8 cellular contexts compared by ENCODE assay signal in the genomic region with DNA sequence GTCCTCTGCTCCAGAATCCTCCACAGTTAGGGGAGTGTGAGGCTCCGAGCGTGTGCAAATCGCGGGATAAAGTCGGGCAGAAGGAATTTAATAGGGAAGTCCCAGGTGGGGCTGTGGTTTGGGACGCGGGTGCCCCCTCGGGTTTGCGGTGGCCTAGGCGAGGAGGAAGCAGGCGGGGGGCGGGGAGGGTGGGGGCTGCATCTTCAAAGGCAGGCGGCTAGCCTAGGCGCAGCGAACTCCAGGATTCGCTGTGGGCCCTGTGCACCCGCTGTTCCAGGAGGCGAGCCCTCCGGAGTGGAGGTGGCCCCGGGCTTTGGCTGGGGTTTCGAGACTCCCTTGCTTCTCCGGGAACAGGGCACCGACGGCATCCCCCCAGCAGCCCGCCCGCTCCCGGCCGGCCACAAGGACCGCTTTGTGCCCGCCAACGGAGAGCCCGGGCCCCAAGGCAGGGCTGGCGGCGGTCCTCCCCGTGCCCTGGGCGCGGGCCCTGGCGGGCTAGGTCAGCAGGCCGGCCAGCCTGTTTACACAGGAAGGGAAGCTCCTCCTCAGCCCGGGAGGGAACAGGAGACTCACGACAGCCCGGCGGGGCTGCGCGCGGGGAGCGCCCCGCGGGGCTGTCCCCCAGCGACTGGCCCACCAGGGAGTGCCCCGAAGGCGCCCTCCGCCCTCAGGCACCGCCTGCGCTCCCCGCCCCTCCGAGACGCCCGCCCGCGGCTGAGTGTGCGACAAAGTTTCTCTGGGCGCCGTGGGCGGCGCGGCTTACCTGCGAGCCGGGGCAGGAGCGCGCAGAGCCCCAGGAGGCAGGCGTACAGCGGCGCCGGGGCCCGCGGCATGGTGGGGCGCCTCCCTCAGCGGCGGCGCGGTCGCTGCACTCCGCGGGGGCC. TPM values are rescaled to one million over a fixed set of nuclear protein-coding genes. Genes with fewer than 3 reads are reported as not detected.
DNase-seq lines count a peak whose midpoint lies in the region; ATAC-seq and TF ChIP-seq lines count a peak whose summit lies in the region.

No MANE protein-coding gene starts in this region.

- CTCF ChIA-PET in activated CD4-positive, alpha-beta T cell treated with anti-CD3 and anti-CD28 coated beads, Interleukin-2, amount 10 ng/mL, durations not matched to agents 7 days and 5 days (lab: Charles Lee) = interaction anchor here (5.9 kb wide), 1 partner anchor 16 kb away, joined by 25 read pairs; no protein-coding TSS in a partner anchor

- H3K9me3 ChIP-seq in BLaER1 treated with 17β-estradiol and CSF1 and Interleukin-3, amounts not matched to agents 10 nM and 100 nM (replicated peaks in 1 of 11) = no peaks in the 10 kb centered on the region
- no peaks in the 10 kb centered on the region for H3K9me3 ChIP-seq in endocrine pancreas (ENCODE audit: control insufficient read depth, low read length)

- H3K27me3 Mint-ChIP-seq in activated CD4-positive, alpha-beta T cell treated with anti-CD3 and anti-CD28 coated beads, Interleukin-2, amount 10 ng/mL, durations not matched to agents 7 days and 5 days = peaks cover 70% of the 10 kb centered on the region
- H3K27me3 Mint-ChIP-seq in mesothelial cell of epicardium (ENCODE audit: low read depth) = peaks cover 1% of the 10 kb centered on the region

- peaks cover 4% of the 10 kb centered on the region for H3K4me1 Mint-ChIP-seq in activated CD4-positive, alpha-beta T cell treated with anti-CD3 and anti-CD28 coated beads, Interleukin-2, amount 10 ng/mL, durations not matched to agents 7 days and 5 days
- H3K4me1 Mint-ChIP-seq in mesothelial cell of epicardium = peaks cover 46% of the 10 kb centered on the region

- H3K9me3 Mint-ChIP-seq in activated CD4-positive, alpha-beta T cell treated with anti-CD3 and anti-CD28 coated beads, Interleukin-2, amount 10 ng/mL, durations not matched to agents 7 days and 5 days = no peaks in the 10 kb centered on the region
- H3K9me3 Mint-ChIP-seq in mesothelial cell of epicardium = no peaks in the 10 kb centered on the region

- peak overlapping the region in 7 of 11 experiments; percentile 22 to 73 (median 62); a peak in 12 of 22 replicates for H3K27ac ChIP-seq in BLaER1 treated with 17β-estradiol and CSF1 and Interleukin-3, amounts not matched to agents 10 nM and 100 nM

- H3K9ac ChIP-seq in BLaER1 treated with 17β-estradiol and CSF1 and Interleukin-3, amounts not matched to agents 10 nM and 100 nM = peak overlapping the region; percentile 57 to 83 (median 74)
- peak overlapping the region; percentile 69 for H3K9ac ChIP-seq in endocrine pancreas (ENCODE audit: control insufficient read depth, insufficient read depth, low read length)

- H3K27ac Mint-ChIP-seq in activated CD4-positive, alpha-beta T cell treated with anti-CD3 and anti-CD28 coated beads, Interleukin-2, amount 10 ng/mL, durations not matched to agents 7 days and 5 days = no peak overlapping the region
- H3K27ac Mint-ChIP-seq in mesothelial cell of epicardium = peak overlapping the region; percentile 10

- no peaks in the 10 kb centered on the region for H3K36me3 ChIP-seq in BLaER1 treated with 17β-estradiol and CSF1 and Interleukin-3, amounts not matched to agents 10 nM and 100 nM
- no peaks in the 10 kb centered on the region for H3K36me3 ChIP-seq in endocrine pancreas (ENCODE audit: control insufficient read depth, insufficient read depth, low read length)

- DNase-seq in HK-2 (ENCODE audit: unreplicated experiment) = peak; percentile 73
- DNase-seq in activated CD4-positive, alpha-beta T cell treated with anti-CD3 and anti-CD28 coated beads, Interleukin-2, amount 10 ng/mL, durations not matched to agents 7 days and 5 days = peak; percentile 11
- peak; percentile 27 to 54 for DNase-seq in mesothelial cell of epicardium (ENCODE audit: low spot score in 2 of 2, unreplicated experiment in 2 of 2)
- DNase-seq in stimulated activated naive CD8-positive, alpha-beta T cell treated with anti-CD3 and anti-CD28 coated beads, Interleukin-15, Interleukin-2, amounts not matched to agents 100 U/mL and 50 U/mL, for 24 hours = peak; percentile 52
- DNase-seq in NCI-H446 (lab: John Stamatoyannopoulos, UW) = no peak

- no peak for TF ChIP-seq CTCF in mesothelial cell of epicardium (IDR thresholded peaks at IDR 0.05; ENCODE audit: unreplicated experiment)

- peaks cover 12 to 48% (median 23%) of the 10 kb centered on the region in 10 experiments; a peak in 19 of 20 replicates for H3K4me1 ChIP-seq in BLaER1 treated with 17β-estradiol and CSF1 and Interleukin-3, amounts not matched to agents 10 nM and 100 nM
- no peaks in the 10 kb centered on the region for H3K4me1 ChIP-seq in endocrine pancreas (ENCODE audit: control insufficient read depth, insufficient read depth, low read length)

- POLR2A ChIA-PET in activated CD4-positive, alpha-beta T cell treated with anti-CD3 and anti-CD28 coated beads, Interleukin-2, amount 10 ng/mL, durations not matched to agents 7 days and 5 days (lab: Charles Lee) = no interaction called here

- H3K27me3 ChIP-seq in BLaER1 treated with 17β-estradiol and CSF1 and Interleukin-3, amounts not matched to agents 10 nM and 100 nM = peaks cover 44 to 85% (median 77%) of the 10 kb centered on the region in 11 experiments
- H3K27me3 ChIP-seq in endocrine pancreas (ENCODE audit: control insufficient read depth, insufficient read depth, low read length) = no peaks in the 10 kb centered on the region

- peak; percentile 54 for ATAC-seq in GM19328 (IDR thresholded peaks at IDR 0.05; ENCODE audit: unreplicated experiment)
- peak; percentile 65 for ATAC-seq in stimulated activated naive CD8-positive, alpha-beta T cell treated with anti-CD3 and anti-CD28 coated beads, Interleukin-15, Interleukin-2, amounts not matched to agents 100 U/mL and 50 U/mL, for 24 hours

- H4K20me1 ChIP-seq in BLaER1 treated with 17β-estradiol and CSF1 and Interleukin-3, amounts not matched to agents 10 nM and 100 nM = peaks cover 0 to 22% (median 0%) of the 10 kb centered on the region in 11 experiments; a peak in 11 of 22 replicates

- H3K36me3 Mint-ChIP-seq in activated CD4-positive, alpha-beta T cell treated with anti-CD3 and anti-CD28 coated beads, Interleukin-2, amount 10 ng/mL, durations not matched to agents 7 days and 5 days (ENCODE audit: low read depth) = no peaks in the 10 kb centered on the region
- H3K36me3 Mint-ChIP-seq in mesothelial cell of epicardium = no peaks in the 10 kb centered on the region

- peak overlapping the region; percentile 83 to 100 (median 98) for H3K4me2 ChIP-seq in BLaER1 treated with 17β-estradiol and CSF1 and Interleukin-3, amounts not matched to agents 10 nM and 100 nM

- peak overlapping the region; percentile 36 for H3K4me3 Mint-ChIP-seq in activated CD4-positive, alpha-beta T cell treated with anti-CD3 and anti-CD28 coated beads, Interleukin-2, amount 10 ng/mL, durations not matched to agents 7 days and 5 days
- peak overlapping the region; percentile 69 for H3K4me3 Mint-ChIP-seq in mesothelial cell of epicardium

- peak overlapping the region; percentile 68 to 82 (median 76) for H3K4me3 ChIP-seq in BLaER1 treated with 17β-estradiol and CSF1 and Interleukin-3, amounts not matched to agents 10 nM and 100 nM
- peak overlapping the region; percentile 68 for H3K4me3 ChIP-seq in endocrine pancreas (ENCODE audit: control insufficient read depth, insufficient read depth, low read length)

RNA-seq across cellular contexts. Expression of gene ITGB5, which starts 0.8 kb away (rescaled TPM):
- total RNA-seq in activated CD4-positive, alpha-beta T cell treated with anti-CD3 and anti-CD28 coated beads, Interleukin-2, amount 10 ng/mL, durations not matched to agents 7 days and 5 days = under 1 TPM; 0.15 to 0.37 TPM
- 63.3 to 71.4 TPM (median 64.7 TPM) in 3 replicates for total RNA-seq in mesothelial cell of epicardium

RNA-seq across cellular contexts. Expression of gene MUC13, which starts 48.1 kb away (rescaled TPM):
- not detected for total RNA-seq in activated CD4-positive, alpha-beta T cell treated with anti-CD3 and anti-CD28 coated beads, Interleukin-2, amount 10 ng/mL, durations not matched to agents 7 days and 5 days
- total RNA-seq in mesothelial cell of epicardium = 0.16 TPM in 1 of 3 replicates, not detected in the others

Comparison
In these comparisons a context has a peak if more than half of its experiments do, and no peak if none do; other contexts are left out.
1. DNase-seq: peak in HK-2 (single experiment), activated CD4-positive, alpha-beta T cell treated with anti-CD3 and anti-CD28 coated beads, Interleukin-2, amount 10 ng/mL, durations not matched to agents 7 days and 5 days (single experiment), mesothelial cell of epicardium (2 of 2) and stimulated activated naive CD8-positive, alpha-beta T cell treated with anti-CD3 and anti-CD28 coated beads, Interleukin-15, Interleukin-2, amounts not matched to agents 100 U/mL and 50 U/mL, for 24 hours (single experiment); none in NCI-H446 (0 of 2).
2. RNA of gene ITGB5, which starts 0.8 kb away (total RNA-seq): 63.3 to 71.4 TPM in mesothelial cell of epicardium; 0.15 to 0.37 TPM in activated CD4-positive, alpha-beta T cell treated with anti-CD3 and anti-CD28 coated beads, Interleukin-2, amount 10 ng/mL, durations not matched to agents 7 days and 5 days; every median in the first group is over 10 times any median in the second.